ENCODE assay signal across 8 cellular contexts in genomic region chr2:141259683-141260082, GRCh38.
"Had no signal": no experiment of that assay in that cellular context is flagged by ENCODE, and none has a peak within 500 bp of the region (broad histone marks: within the 10 kb centered on the region; RNA-seq: fewer than 3 reads in every experiment).

No MANE protein-coding gene starts in this region.

- H3K4me3 ChIP-seq: GM12878 had no signal

- DNase-seq: GDM1, GF-D8 had no signal

- ATAC-seq: GM12878 had no signal

- FAIRE-seq: G401.6, GM12878, GM12891, GM12892, GM18507, GM19239 had no signal
